Comparison of ENCODE assay signal across 13 cellular contexts in the genomic region with DNA sequence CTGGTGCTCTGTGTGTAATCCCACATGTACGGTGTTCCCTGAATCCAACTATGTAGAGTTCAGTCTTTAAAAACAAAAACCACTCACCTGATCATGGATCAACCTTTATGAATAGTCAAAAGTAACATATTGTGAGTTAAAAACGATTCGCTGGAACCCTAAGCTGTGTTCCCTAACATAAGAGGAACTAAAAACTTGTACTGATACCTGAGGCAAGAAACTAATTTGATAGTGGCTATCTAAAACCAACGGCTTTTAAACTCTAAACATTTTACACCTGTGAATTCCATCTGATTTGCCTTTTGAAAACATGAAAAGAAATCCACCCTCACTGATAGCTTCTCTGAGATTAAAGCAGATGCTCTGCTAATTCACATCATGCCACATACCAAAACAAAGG.
DNase-seq lines count a peak whose midpoint lies in the region; ATAC-seq and TF ChIP-seq lines count a peak whose summit lies in the region.
"Had no signal": no experiment of that assay in that cellular context is flagged by ENCODE, and none has a peak within 500 bp of the region (broad histone marks: within the 10 kb centered on the region; RNA-seq: fewer than 3 reads in every experiment).

No MANE protein-coding gene starts in this region.

- peak overlapping the region; percentile 54 for H3K4me2 ChIP-seq in Loucy (ENCODE audit: low read depth, low read length, poor library complexity, severe bottlenecking)

- peaks cover 8 to 19% (median 17%) of the 10 kb centered on the region in 4 donors for H3K4me1 Mint-ChIP-seq in CD4-positive, CD25-positive, alpha-beta regulatory T cell
- H3K4me1 Mint-ChIP-seq in activated naive CD8-positive, alpha-beta T cell treated with anti-CD3 and anti-CD28 coated beads, Interleukin-2, amount 50 U/mL, for 24 hours: peaks cover 18% of the 10 kb centered on the region

- H3K9me3 Mint-ChIP-seq in CD4-positive, CD25-positive, alpha-beta regulatory T cell: no peaks in the 10 kb centered on the region
- H3K9me3 Mint-ChIP-seq in activated naive CD8-positive, alpha-beta T cell treated with anti-CD3 and anti-CD28 coated beads, Interleukin-2, amount 50 U/mL, for 24 hours: no peaks in the 10 kb centered on the region
- H3K9me3 Mint-ChIP-seq: activated T-helper 2 cell treated with anti-CD3 and anti-CD28 coated beads, Interferon-gamma antibody, Interleukin-2, Interleukin-4, amounts not matched to agents 10 μg/mL and 5 μg/mL and 100 μg/mL, durations not matched to agents 14 hours and 24 hours and 36 hours had no signal

- no peaks in the 10 kb centered on the region for H3K79me2 ChIP-seq in Loucy (ENCODE audit: insufficient read depth, low read length)

- H3K27me3 ChIP-seq in CD4-positive, CD25-positive, alpha-beta regulatory T cell (ENCODE audit: control insufficient read depth, insufficient read depth, low read length): no peaks in the 10 kb centered on the region
- H3K27me3 ChIP-seq in Loucy (ENCODE audit: insufficient read depth, low read length, poor library complexity, severe bottlenecking): no peaks in the 10 kb centered on the region
- H3K27me3 ChIP-seq in dorsolateral prefrontal cortex: no peaks in the 10 kb centered on the region
- H3K27me3 ChIP-seq in brain microvascular endothelial cell (replicated peaks): no peaks in the 10 kb centered on the region
- H3K27me3 ChIP-seq: cardiac muscle cell had no signal

- ATAC-seq in CD4-positive, CD25-positive, alpha-beta regulatory T cell (ENCODE audit: low read depth in 2 of 2): no peak
- peak; percentile 75 for ATAC-seq in GM19395 (IDR thresholded peaks at IDR 0.05; ENCODE audit: unreplicated experiment)
- ATAC-seq in HG02798 (IDR thresholded peaks at IDR 0.05; ENCODE audit: poor library complexity, unreplicated experiment): peak; percentile 70
- no peak for ATAC-seq in activated naive CD8-positive, alpha-beta T cell treated with anti-CD3 and anti-CD28 coated beads, Interleukin-2, amount 50 U/mL, for 24 hours
- ATAC-seq: psoas muscle had no signal

- TF ChIP-seq CTCF in Loucy (conservative IDR thresholded peaks at IDR 0.05; ENCODE audit: low read length) (no peak), dorsolateral prefrontal cortex (IDR thresholded peaks at IDR 0.05 in 54 of 56, conservative IDR thresholded peaks at IDR 0.05 in 2 of 56; ENCODE audit: low read depth in 1 of 56, partially characterized antibody in 56 of 56) (no peak), brain microvascular endothelial cell (IDR thresholded peaks at IDR 0.05; ENCODE audit: low read depth, low read length, missing control alignments) (no peak)

- H3K36me3 Mint-ChIP-seq in CD4-positive, CD25-positive, alpha-beta regulatory T cell: no peaks in the 10 kb centered on the region
- H3K36me3 Mint-ChIP-seq in activated naive CD8-positive, alpha-beta T cell treated with anti-CD3 and anti-CD28 coated beads, Interleukin-2, amount 50 U/mL, for 24 hours (ENCODE audit: low read depth): no peaks in the 10 kb centered on the region

- no peaks in the 10 kb centered on the region for H3K9me3 ChIP-seq in CD4-positive, CD25-positive, alpha-beta regulatory T cell (ENCODE audit: control insufficient read depth in 2 of 2, low read length in 2 of 2)
- no peaks in the 10 kb centered on the region for H3K9me3 ChIP-seq in Loucy (ENCODE audit: insufficient read depth, low read depth, low read length)
- H3K9me3 ChIP-seq: psoas muscle had no signal

- H3K27ac ChIP-seq in CD4-positive, CD25-positive, alpha-beta regulatory T cell (ENCODE audit: insufficient read depth, low read length, poor library complexity, severe bottlenecking): no peak overlapping the region
- peak overlapping the region in 1 of 59 donors; percentile 10 for H3K27ac ChIP-seq in dorsolateral prefrontal cortex
- H3K27ac ChIP-seq in brain microvascular endothelial cell: no peak overlapping the region
- H3K27ac ChIP-seq: cardiac muscle cell, psoas muscle had no signal

- H3F3A ChIP-seq in Loucy (ENCODE audit: low read depth): peaks cover 16% of the 10 kb centered on the region; the same call in 1 of the 2 replicates

- H3K36me3 ChIP-seq in CD4-positive, CD25-positive, alpha-beta regulatory T cell (ENCODE audit: control insufficient read depth, insufficient read depth, low read length): no peaks in the 10 kb centered on the region
- peaks cover 41% of the 10 kb centered on the region; the same call in 1 of the 2 replicates for H3K36me3 ChIP-seq in Loucy (ENCODE audit: insufficient read depth, low read length)
- no peaks in the 10 kb centered on the region for H3K36me3 ChIP-seq in brain microvascular endothelial cell (replicated peaks)
- H3K36me3 ChIP-seq: cardiac muscle cell had no signal

- no peak for DNase-seq in CD4-positive, CD25-positive, alpha-beta regulatory T cell
- DNase-seq in dorsolateral prefrontal cortex: no peak
- no peak for DNase-seq in activated CD8-positive, alpha-beta memory T cell treated with anti-CD3 and anti-CD28 coated beads, Interleukin-2, amount 50 U/mL, for 48 hours
- no peak for DNase-seq in activated naive CD8-positive, alpha-beta T cell treated with anti-CD3 and anti-CD28 coated beads, Interleukin-2, amount 50 U/mL, for 24 hours
- DNase-seq in brain microvascular endothelial cell: no peak
- DNase-seq: erythroblast; psoas muscle; stimulated activated CD4-positive, alpha-beta T cell treated with anti-CD3 and anti-CD28 coated beads, Interleukin-4, amount 100 ng/mL, for 24 hours had no signal

- H4K20me1 ChIP-seq in Loucy (ENCODE audit: insufficient read depth, low read length, poor library complexity, severe bottlenecking): peaks cover 6% of the 10 kb centered on the region

- no peak overlapping the region for H2AFZ ChIP-seq in Loucy (ENCODE audit: low read length)

- no peak overlapping the region for H3K9ac ChIP-seq in Loucy (ENCODE audit: low read depth, low read length, poor library complexity, severe bottlenecking)

- no peak overlapping the region for H3K4me3 ChIP-seq in CD4-positive, CD25-positive, alpha-beta regulatory T cell (ENCODE audit: low read depth, low read length)
- no peak overlapping the region for H3K4me3 ChIP-seq in Loucy (ENCODE audit: low read length, poor library complexity, severe bottlenecking)
- no peak overlapping the region for H3K4me3 ChIP-seq in dorsolateral prefrontal cortex
- H3K4me3 ChIP-seq in brain microvascular endothelial cell (ENCODE audit: low read depth, low read length): no peak overlapping the region
- H3K4me3 ChIP-seq: cardiac muscle cell, psoas muscle had no signal

- H3K4me1 ChIP-seq in CD4-positive, CD25-positive, alpha-beta regulatory T cell (ENCODE audit: control insufficient read depth, insufficient read depth, low read length, poor library complexity, severe bottlenecking): peaks cover 6% of the 10 kb centered on the region
- H3K4me1 ChIP-seq in Loucy (ENCODE audit: insufficient read depth, low read length, poor library complexity, severe bottlenecking): peaks cover 18% of the 10 kb centered on the region
- H3K4me1 ChIP-seq: psoas muscle had no signal

- no peaks in the 10 kb centered on the region for H3K27me3 Mint-ChIP-seq in CD4-positive, CD25-positive, alpha-beta regulatory T cell
- H3K27me3 Mint-ChIP-seq in activated naive CD8-positive, alpha-beta T cell treated with anti-CD3 and anti-CD28 coated beads, Interleukin-2, amount 50 U/mL, for 24 hours: no peaks in the 10 kb centered on the region

- no peaks in the 10 kb centered on the region for H3K9me2 ChIP-seq in Loucy (replicated peaks; ENCODE audit: low read depth, low read length)

- no peak overlapping the region for H3K4me3 Mint-ChIP-seq in CD4-positive, CD25-positive, alpha-beta regulatory T cell
- H3K4me3 Mint-ChIP-seq in activated naive CD8-positive, alpha-beta T cell treated with anti-CD3 and anti-CD28 coated beads, Interleukin-2, amount 50 U/mL, for 24 hours: no peak overlapping the region

- in situ Hi-C loops in brain microvascular endothelial cell (cut with HindIII; ENCODE audit: low pct_ligation_motif_present, low sequenced_read_pairs): no loop called here

- H3K27ac Mint-ChIP-seq in CD4-positive, CD25-positive, alpha-beta regulatory T cell: peak overlapping the region in 2 of 3 donors; percentile 26 to 45
- no peak overlapping the region for H3K27ac Mint-ChIP-seq in activated naive CD8-positive, alpha-beta T cell treated with anti-CD3 and anti-CD28 coated beads, Interleukin-2, amount 50 U/mL, for 24 hours
- H3K27ac Mint-ChIP-seq: activated T-helper 2 cell treated with anti-CD3 and anti-CD28 coated beads, Interferon-gamma antibody, Interleukin-2, Interleukin-4, amounts not matched to agents 10 μg/mL and 5 μg/mL and 100 μg/mL, durations not matched to agents 14 hours and 24 hours and 36 hours had no signal

- intact Hi-C loops in dorsolateral prefrontal cortex (cut with DNase I): no loop called here

Comparison
In these comparisons a context has a peak if more than half of its experiments do, and no peak if none do; other contexts are left out.
1. ATAC-seq: peak in GM19395 (single experiment) and HG02798 (single experiment); none in CD4-positive, CD25-positive, alpha-beta regulatory T cell (0 of 2) and activated naive CD8-positive, alpha-beta T cell treated with anti-CD3 and anti-CD28 coated beads, Interleukin-2, amount 50 U/mL, for 24 hours (single experiment).